ENCODE assay signal across 8 cellular contexts in genomic region chr12:82685721-82686222, GRCh38. TPM values are rescaled to one million over a fixed set of nuclear protein-coding genes. Genes with fewer than 3 reads are reported as not detected.
A peak's percentile ranks its signal among the peaks of the same experiment; 100 is the strongest.
DNase-seq lines count a peak whose midpoint lies in the region; ATAC-seq and TF ChIP-seq lines count a peak whose summit lies in the region.

No MANE protein-coding gene starts in this region.

- H3K9me3 Mint-ChIP-seq in activated CD4-positive, alpha-beta T cell treated with anti-CD3 and anti-CD28 coated beads for 36 hours (ENCODE audit: low read depth), result no peaks in the 10 kb centered on the region

- H3K4me1 Mint-ChIP-seq in activated CD4-positive, alpha-beta T cell treated with anti-CD3 and anti-CD28 coated beads for 36 hours, result peaks cover 10% of the 10 kb centered on the region

- peak; percentile 60 for ATAC-seq in HG03442 (IDR thresholded peaks at IDR 0.05; ENCODE audit: unreplicated experiment)
- peak; percentile 66 for ATAC-seq in activated CD4-positive, alpha-beta T cell treated with anti-CD3 and anti-CD28 coated beads for 36 hours

- POLR2A ChIA-PET in BJ (lab: Charles Lee), result interaction anchor here (0.6 kb wide), 1 partner anchor 44 kb away, joined by 13 read pairs; no protein-coding TSS in a partner anchor
- POLR2A ChIA-PET in activated CD4-positive, alpha-beta T cell treated with anti-CD3 and anti-CD28 coated beads for 36 hours (lab: Charles Lee), result interaction anchor here (0.7 kb wide), 1 partner anchor 714 kb away, joined by 3 read pairs; no protein-coding TSS in a partner anchor

- peak overlapping the region; percentile 79 for H3K4me3 Mint-ChIP-seq in activated CD4-positive, alpha-beta T cell treated with anti-CD3 and anti-CD28 coated beads for 36 hours

- H3K4me3 ChIP-seq in BJ (ENCODE audit: low read depth, low read length) (peak overlapping the region; percentile 73), choroid plexus epithelial cell (ENCODE audit: low read depth, low read length) (peak overlapping the region; percentile 98)

- intact Hi-C loops in activated CD4-positive, alpha-beta T cell treated with anti-CD3 and anti-CD28 coated beads for 36 hours (cut with DNase I, micrococcal nuclease), result loop anchor here (1.0 to 10.0 kb wide), 10 partner anchors 158 to 1819 kb away; partner anchors contain the start of genes CCDC59 (in 2 of the 2) and METTL25 (in 2 of the 2)

- H3K36me3 ChIP-seq in BJ (ENCODE audit: control insufficient read depth, insufficient read depth, low read length), result no peaks in the 10 kb centered on the region

- no peaks in the 10 kb centered on the region; the same call in 1 of the 2 replicates for H3K27me3 ChIP-seq in BJ (ENCODE audit: control insufficient read depth, insufficient read depth, low read length)

- H3K36me3 Mint-ChIP-seq in activated CD4-positive, alpha-beta T cell treated with anti-CD3 and anti-CD28 coated beads for 36 hours (ENCODE audit: low read depth), result no peaks in the 10 kb centered on the region

- TF ChIP-seq CTCF in BJ (IDR thresholded peaks at IDR 0.05; ENCODE audit: insufficient read depth, low read depth, low read length) (peak; percentile 89), choroid plexus epithelial cell (conservative IDR thresholded peaks at IDR 0.05; ENCODE audit: low read depth, low read length) (peak; percentile 94)

- peaks cover 14% of the 10 kb centered on the region for H3K27me3 Mint-ChIP-seq in activated CD4-positive, alpha-beta T cell treated with anti-CD3 and anti-CD28 coated beads for 36 hours

- peak; percentile 62 for DNase-seq in BJ (ENCODE audit: low read depth)
- peak; percentile 33 for DNase-seq in GM19240 (ENCODE audit: insufficient read length, low spot score)
- peak; percentile 97 for DNase-seq in NCI-H510A (lab: John Stamatoyannopoulos, UW)
- peak; percentile 96 for DNase-seq in activated CD4-positive, alpha-beta T cell treated with anti-CD3 and anti-CD28 coated beads for 36 hours
- peak; percentile 98 for DNase-seq in choroid plexus epithelial cell (ENCODE audit: low read depth)
- peak; percentile 95 for DNase-seq in kidney tubule cell (ENCODE audit: low spot score)
- DNase-seq in stimulated activated CD4-positive, alpha-beta T cell treated with anti-CD3 and anti-CD28 coated beads, Interleukin-1b, Interleukin-23, amount 100 ng/mL, for 1 hour (ENCODE audit: low read depth in 2 of 2), result peak; percentile 74 to 80

- no peak overlapping the region for H3K27ac Mint-ChIP-seq in activated CD4-positive, alpha-beta T cell treated with anti-CD3 and anti-CD28 coated beads for 36 hours

- CTCF ChIA-PET in BJ (lab: Yijun Ruan, JAX), result interaction anchor here (0.6 to 5.0 kb wide), 32 partner anchors 9 to 1822 kb away, joined by 3 to 35 read pairs (median 4); no protein-coding TSS in a partner anchor
- CTCF ChIA-PET in activated CD4-positive, alpha-beta T cell treated with anti-CD3 and anti-CD28 coated beads for 36 hours (lab: Charles Lee), result interaction anchor here (0.6 to 2.1 kb wide), 32 partner anchors 8 to 1818 kb away, joined by 3 to 17 read pairs (median 4); partner anchors contain the start of genes CCDC59 and METTL25

RNA-seq across cellular contexts. Expression of gene TMTC2, which starts 0.9 kb away (rescaled TPM):
- 5.6 and 7.8 TPM in 2 replicates for polyA plus RNA-seq in BJ (2011; rRNA removed)
- 13.2 and 19.1 TPM in 2 replicates for polyA minus RNA-seq in BJ (2011; rRNA and poly(A)+ RNA removed)
- 1 to 10 TPM; 2.4 to 2.5 TPM for total RNA-seq in activated CD4-positive, alpha-beta T cell treated with anti-CD3 and anti-CD28 coated beads for 36 hours

Comparison
In these comparisons a context has a peak if more than half of its experiments do, and no peak if none do; other contexts are left out.
1. Peak in every context shown above with its lines: DNase-seq, ATAC-seq and H3K4me3 ChIP-seq.
2. DNase-seq: peak in every context shown above with its lines; median percentile 98 in choroid plexus epithelial cell; 97 in NCI-H510A; 96 in activated CD4-positive, alpha-beta T cell treated with anti-CD3 and anti-CD28 coated beads for 36 hours; 95 in kidney tubule cell; 77 in stimulated activated CD4-positive, alpha-beta T cell treated with anti-CD3 and anti-CD28 coated beads, Interleukin-1b, Interleukin-23, amount 100 ng/mL, for 1 hour; 62 in BJ; 33 in GM19240.